ENCODE assay signal across 14 cellular contexts in genomic region chr9:91489391-91489899, GRCh38.
DNase-seq lines count a peak whose midpoint lies in the region; ATAC-seq and TF ChIP-seq lines count a peak whose summit lies in the region.
"Had no signal": no experiment of that assay in that cellular context is flagged by ENCODE, and none has a peak within 500 bp of the region (broad histone marks: within the 10 kb centered on the region; RNA-seq: fewer than 3 reads in every experiment).

No MANE protein-coding gene starts in this region.

- TF ChIP-seq CTCF in heart left ventricle (IDR thresholded peaks at IDR 0.05), result no peak

- ATAC-seq in heart left ventricle (peak; percentile 29 to 84 (median 72)), GM21367 (IDR thresholded peaks at IDR 0.05; ENCODE audit: unreplicated experiment) (no peak)
- ATAC-seq: upper lobe of right lung had no signal

- peak overlapping the region; percentile 8 to 70 (median 32) for H3K9ac ChIP-seq in skeletal muscle tissue (ENCODE audit: low read depth in 1 of 3, low read length in 3 of 3)

- H3K27me3 ChIP-seq in MG63 (no peaks in the 10 kb centered on the region), heart left ventricle (no peaks in the 10 kb centered on the region), skeletal muscle tissue (ENCODE audit: control insufficient read depth in 3 of 3, insufficient read depth in 3 of 3, low read length in 3 of 3) (no peaks in the 10 kb centered on the region)
- H3K27me3 ChIP-seq: upper lobe of right lung had no signal

- no peak for TF ChIP-seq POLR2A in heart left ventricle (IDR thresholded peaks at IDR 0.05)

- H3K27ac ChIP-seq in heart left ventricle, result peak overlapping the region in 11 of 12 donors; percentile 44 to 87 (median 65)
- peak overlapping the region; percentile 85 for H3K27ac ChIP-seq in skeletal muscle tissue (ENCODE audit: low read depth, low read length)
- H3K27ac ChIP-seq: upper lobe of right lung had no signal

- H3K4me1 ChIP-seq in heart left ventricle, result peaks cover 0 to 29% (median 7%) of the 10 kb centered on the region in 12 donors
- H3K4me1 ChIP-seq in skeletal muscle tissue (ENCODE audit: control insufficient read depth in 3 of 3, insufficient read depth in 3 of 3, low read length in 3 of 3), result peaks cover 14 to 18% (median 15%) of the 10 kb centered on the region in 3 donors
- H3K4me1 ChIP-seq: upper lobe of right lung had no signal

- H3K9me3 ChIP-seq in MG63 (no peaks in the 10 kb centered on the region), heart left ventricle (peaks cover 0 to 3% (median 0%) of the 10 kb centered on the region in 12 donors), skeletal muscle tissue (ENCODE audit: control insufficient read depth in 3 of 3, low read length in 3 of 3) (peaks cover 0 to 3% (median 0%) of the 10 kb centered on the region in 3 donors)
- H3K9me3 ChIP-seq: upper lobe of right lung had no signal

- 41 to 57% (median 45%) methylated on average over 5 of the region's 5 CpGs for WGBS in heart left ventricle, 4 donors

- H3K36me3 ChIP-seq in MG63 (no peaks in the 10 kb centered on the region), heart left ventricle (no peaks in the 10 kb centered on the region), skeletal muscle tissue (ENCODE audit: control insufficient read depth in 3 of 3, insufficient read depth in 3 of 3, low read length in 3 of 3) (no peaks in the 10 kb centered on the region)
- H3K36me3 ChIP-seq: upper lobe of right lung had no signal

- no peak overlapping the region for H3K4me3 ChIP-seq in MG63
- no peak overlapping the region for H3K4me3 ChIP-seq in heart left ventricle
- peak overlapping the region in 1 of 3 donors; percentile 63 for H3K4me3 ChIP-seq in skeletal muscle tissue (ENCODE audit: low read length in 3 of 3)
- H3K4me3 ChIP-seq: coronary artery, upper lobe of right lung had no signal

- DNase-seq in NCI-H2227 treated with DMSO at 0.1 percent for 48 hours (lab: John Stamatoyannopoulos, UW) (peak; percentile 30), NCI-H2227 (lab: John Stamatoyannopoulos, UW; ENCODE audit: unreplicated experiment) (no peak), MG63 (peak; percentile 39), heart left ventricle (peak in 1 of 5 donors; percentile 45)
- no peak for DNase-seq in stimulated activated naive CD4-positive, alpha-beta T cell (lab: John Stamatoyannopoulos, UW)
- DNase-seq in stimulated activated CD4-positive, alpha-beta T cell treated with anti-CD3 and anti-CD28 coated beads, Interleukin-4, amount 100 ng/mL, for 24 hours, result no peak
- DNase-seq: activated naive CD4-positive, alpha-beta T cell treated with anti-CD3 and anti-CD28 coated beads, Interleukin-2, amount 10 ng/mL, durations not matched to agents 7 days and 5 days; KG1; naive B cell; T-helper 1 cell; upper lobe of right lung had no signal

- intact Hi-C loops in heart left ventricle (cut with DNase I), result loop anchor here in 3 of 10 donors (10.0 kb wide), 2 partner anchors 85 to 195 kb away; no protein-coding TSS in a partner anchor

Comparison
In these comparisons a context has a peak if more than half of its experiments do, and no peak if none do; other contexts are left out.
1. DNase-seq: peak in NCI-H2227 treated with DMSO at 0.1 percent for 48 hours (single experiment) and MG63 (single experiment); none in NCI-H2227 (single experiment), stimulated activated naive CD4-positive, alpha-beta T cell (0 of 6) and stimulated activated CD4-positive, alpha-beta T cell treated with anti-CD3 and anti-CD28 coated beads, Interleukin-4, amount 100 ng/mL, for 24 hours (single experiment).